ENCODE assay signal across 10 cellular contexts in the genomic region with DNA sequence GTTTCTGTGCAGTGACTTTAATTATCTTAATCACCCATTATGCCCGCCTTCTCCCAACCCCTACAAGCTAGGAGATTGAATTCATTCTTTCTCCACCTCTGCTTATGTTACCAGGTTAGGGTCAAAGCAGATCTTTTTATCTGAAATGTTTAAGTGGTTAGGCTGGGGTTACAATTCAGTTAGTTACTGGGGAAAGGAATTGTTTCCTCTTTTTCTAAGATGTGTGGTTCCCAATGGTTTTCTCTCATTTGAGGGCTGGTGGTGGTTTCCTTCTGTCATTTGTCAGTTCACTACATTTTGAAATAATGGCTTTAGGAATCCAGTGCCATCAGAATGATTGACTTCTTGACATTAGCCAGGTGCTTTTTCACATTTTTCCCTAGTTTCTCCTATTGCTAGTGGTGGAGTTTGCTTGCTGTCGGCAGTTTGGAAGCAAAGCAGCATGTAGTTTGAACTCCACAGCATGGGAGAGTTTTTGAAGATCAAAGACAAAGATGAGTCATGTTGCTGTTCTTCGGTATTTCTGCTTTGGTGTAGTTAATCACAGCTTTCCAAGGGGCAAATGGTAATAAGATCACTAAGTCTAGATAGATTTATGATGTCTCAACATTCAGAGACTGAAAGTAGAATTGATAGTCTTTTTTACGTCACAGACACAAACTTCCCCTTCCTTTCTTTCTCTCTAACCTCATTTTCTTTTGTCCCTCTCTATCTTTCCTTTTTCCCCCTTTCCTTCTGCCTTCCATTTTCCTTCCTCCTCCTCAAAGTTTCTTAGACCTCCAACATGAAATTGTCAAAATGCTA.
DNase-seq lines count a peak whose midpoint lies in the region; ATAC-seq and TF ChIP-seq lines count a peak whose summit lies in the region.
"Had no signal": no experiment of that assay in that cellular context is flagged by ENCODE, and none has a peak within 500 bp of the region (broad histone marks: within the 10 kb centered on the region; RNA-seq: fewer than 3 reads in every experiment).

No MANE protein-coding gene starts in this region.

- H3K4me3 Mint-ChIP-seq in activated T-helper 1 cell treated with anti-CD3 and anti-CD28 coated beads, Interleukin-12 subunit alpha, Interleukin-12 subunit beta, Interleukin-2, Interleukin-4 antibody, amounts not matched to agents 30 ng/mL and 10 ng/mL and 1 ng/mL, durations not matched to agents 14 hours and 24 hours and 36 hours = peak overlapping the region; percentile 3
- no peak overlapping the region for H3K4me3 Mint-ChIP-seq in mesothelial cell of epicardium
- H3K4me3 Mint-ChIP-seq: T-cell had no signal

- peaks cover 7% of the 10 kb centered on the region for H3K36me3 Mint-ChIP-seq in activated T-helper 1 cell treated with anti-CD3 and anti-CD28 coated beads, Interleukin-12 subunit alpha, Interleukin-12 subunit beta, Interleukin-2, Interleukin-4 antibody, amounts not matched to agents 30 ng/mL and 10 ng/mL and 1 ng/mL, durations not matched to agents 14 hours and 24 hours and 36 hours (ENCODE audit: low read depth)
- no peaks in the 10 kb centered on the region for H3K36me3 Mint-ChIP-seq in mesothelial cell of epicardium

- intact Hi-C loops in activated T-helper 1 cell treated with anti-CD3 and anti-CD28 coated beads, Interleukin-12 subunit alpha, Interleukin-12 subunit beta, Interleukin-2, Interleukin-4 antibody, amounts not matched to agents 30 ng/mL and 10 ng/mL and 1 ng/mL, durations not matched to agents 14 hours and 24 hours and 36 hours (cut with micrococcal nuclease) = loop anchor here (1.0 to 2.0 kb wide), 3 partner anchors 10 to 30 kb away; no protein-coding TSS in a partner anchor

- DNase-seq in Daoy (ENCODE audit: low read depth) (peak; percentile 56), mesothelial cell of epicardium (ENCODE audit: low spot score in 2 of 2, unreplicated experiment in 2 of 2) (no peak), occipital lobe (lab: John Stamatoyannopoulos, UW) (no peak), HK-2 (ENCODE audit: unreplicated experiment) (no peak), inferior parietal cortex (ENCODE audit: extremely low spot score) (no peak)
- DNase-seq in activated T-helper 1 cell treated with anti-CD3 and anti-CD28 coated beads, Interleukin-12 subunit alpha, Interleukin-12 subunit beta, Interleukin-2, Interleukin-4 antibody, amounts not matched to agents 30 ng/mL and 10 ng/mL and 1 ng/mL, durations not matched to agents 14 hours and 24 hours and 36 hours (ENCODE audit: low spot score) = no peak
- DNase-seq: heart left ventricle, T-cell had no signal

- no peaks in the 10 kb centered on the region for H3K27me3 Mint-ChIP-seq in activated T-helper 1 cell treated with anti-CD3 and anti-CD28 coated beads, Interleukin-12 subunit alpha, Interleukin-12 subunit beta, Interleukin-2, Interleukin-4 antibody, amounts not matched to agents 30 ng/mL and 10 ng/mL and 1 ng/mL, durations not matched to agents 14 hours and 24 hours and 36 hours (ENCODE audit: insufficient read depth)
- H3K27me3 Mint-ChIP-seq in mesothelial cell of epicardium (ENCODE audit: low read depth) = no peaks in the 10 kb centered on the region
- H3K27me3 Mint-ChIP-seq: T-cell had no signal

- peak overlapping the region; percentile 37 for H3K27ac Mint-ChIP-seq in activated T-helper 1 cell treated with anti-CD3 and anti-CD28 coated beads, Interleukin-12 subunit alpha, Interleukin-12 subunit beta, Interleukin-2, Interleukin-4 antibody, amounts not matched to agents 30 ng/mL and 10 ng/mL and 1 ng/mL, durations not matched to agents 14 hours and 24 hours and 36 hours
- peak overlapping the region; percentile 87 for H3K27ac Mint-ChIP-seq in mesothelial cell of epicardium
- H3K27ac Mint-ChIP-seq: T-cell had no signal

- H3K4me1 Mint-ChIP-seq in activated T-helper 1 cell treated with anti-CD3 and anti-CD28 coated beads, Interleukin-12 subunit alpha, Interleukin-12 subunit beta, Interleukin-2, Interleukin-4 antibody, amounts not matched to agents 30 ng/mL and 10 ng/mL and 1 ng/mL, durations not matched to agents 14 hours and 24 hours and 36 hours (ENCODE audit: low read depth) = peaks cover 46% of the 10 kb centered on the region
- H3K4me1 Mint-ChIP-seq in mesothelial cell of epicardium = peaks cover 29% of the 10 kb centered on the region

- no peaks in the 10 kb centered on the region for H3K9me3 Mint-ChIP-seq in activated T-helper 1 cell treated with anti-CD3 and anti-CD28 coated beads, Interleukin-12 subunit alpha, Interleukin-12 subunit beta, Interleukin-2, Interleukin-4 antibody, amounts not matched to agents 30 ng/mL and 10 ng/mL and 1 ng/mL, durations not matched to agents 14 hours and 24 hours and 36 hours
- no peaks in the 10 kb centered on the region for H3K9me3 Mint-ChIP-seq in mesothelial cell of epicardium
- H3K9me3 Mint-ChIP-seq: T-cell had no signal

- ATAC-seq in HG02938 (IDR thresholded peaks at IDR 0.05; ENCODE audit: unreplicated experiment) (peak; percentile 54), HG02870 (IDR thresholded peaks at IDR 0.05; ENCODE audit: unreplicated experiment) (no peak)
- ATAC-seq: heart left ventricle had no signal

- TF ChIP-seq CTCF in mesothelial cell of epicardium (IDR thresholded peaks at IDR 0.05; ENCODE audit: unreplicated experiment) = no peak
